ENCODE assay signal across 2 cellular contexts in the genomic region with DNA sequence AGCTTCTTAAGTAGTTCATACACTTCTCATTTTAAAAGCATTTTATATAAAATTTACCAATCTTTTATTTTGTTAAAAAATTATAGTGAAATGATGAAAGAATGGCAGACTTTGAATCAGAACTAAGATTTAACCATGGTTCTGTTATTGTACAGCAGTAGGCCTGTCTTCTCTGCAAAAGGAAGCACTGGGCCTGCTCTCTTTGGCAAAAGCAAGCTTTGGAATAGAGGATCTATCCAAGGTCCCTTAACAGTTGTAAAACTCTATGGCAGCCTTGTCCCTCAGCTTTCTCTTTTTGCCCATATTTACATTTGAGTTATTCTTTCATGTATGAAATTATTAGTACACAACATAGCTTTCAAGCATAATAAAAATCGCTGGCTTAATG.
TF ChIP-seq lines count a peak whose summit lies in the region.

No MANE protein-coding gene starts in this region.

TF ChIP-seq in GM23338, 12 proteins besides CTCF, POLR2A, EP300 and RAD21 (continued from another document):
- TF ChIP-seq EZH2phosphoT487 (IDR thresholded peaks at IDR 0.05; ENCODE audit: unreplicated experiment) (no peak), POLR2AphosphoS5 (IDR thresholded peaks at IDR 0.05; ENCODE audit: low read depth) (no peak), ZNF331 (CRISPR knock-in tag; IDR thresholded peaks at IDR 0.05; ENCODE audit: low read depth) (no peak), NANOG (IDR thresholded peaks at IDR 0.05; ENCODE audit: borderline replicate concordance) (no peak), ZNF462 (CRISPR knock-in tag; IDR thresholded peaks at IDR 0.05) (no peak), ZNF114 (CRISPR knock-in tag; IDR thresholded peaks at IDR 0.05) (no peak), STAT1 (IDR thresholded peaks at IDR 0.05; ENCODE audit: unreplicated experiment) (no peak), JUNB (IDR thresholded peaks at IDR 0.05; ENCODE audit: unreplicated experiment) (no peak), CREB1 (CRISPR knock-in tag; IDR thresholded peaks at IDR 0.05; ENCODE audit: low read depth) (no peak), ETS1 (IDR thresholded peaks at IDR 0.05) (no peak), EZH2 (IDR thresholded peaks at IDR 0.05; ENCODE audit: low read depth, unreplicated experiment) (no peak)

TF ChIP-seq in K562, 482 proteins besides CTCF, POLR2A, EP300 and RAD21 (continued from another document):
- TF ChIP-seq MNT (conservative IDR thresholded peaks at IDR 0.05) (0 out of 4 replicates have a peak, but pooled peaks of 1 of the 2 experiments have one; percentile 8), RFX5 (IDR thresholded peaks at IDR 0.05; ENCODE audit: low read depth, low read length) (no peak)
